Comparison of ENCODE assay signal across 16 cellular contexts in genomic region chr2:239668651-239669050, GRCh38.
"Had no signal": no experiment of that assay in that cellular context is flagged by ENCODE, and none has a peak within 500 bp of the region (broad histone marks: within the 10 kb centered on the region; RNA-seq: fewer than 3 reads in every experiment).

No MANE protein-coding gene starts in this region.

- H3K9me3 Mint-ChIP-seq: dendritic cell treated with granulocyte-macrophage colony-stimulating factor and Interleukin-4, amounts not matched to agents 40 ng/mL and 50 ng/mL, for 4 days; immature natural killer cell had no signal

- H3K4me3 ChIP-seq: lung, pancreas, smooth muscle cell had no signal

- H3K4me1 ChIP-seq: foreskin keratinocyte, pancreas had no signal

- H3K36me3 Mint-ChIP-seq: immature natural killer cell had no signal

- H3K4me3 Mint-ChIP-seq: dendritic cell treated with granulocyte-macrophage colony-stimulating factor and Interleukin-4, amounts not matched to agents 40 ng/mL and 50 ng/mL, for 4 days; immature natural killer cell had no signal

- ATAC-seq: foreskin keratinocyte, left ventricle myocardium superior, pancreas, right cardiac atrium had no signal

- DNase-seq: foreskin keratinocyte; immature natural killer cell; left ventricle myocardium superior; mesenchymal stem cell; midbrain; nucleus accumbens; pancreas; right cardiac atrium; stimulated activated CD4-positive, alpha-beta T cell treated with anti-CD3 and anti-CD28 coated beads, Interleukin-2, amount 100 ng/mL, for 48 hours; stimulated activated naive CD4-positive, alpha-beta T cell treated with Interleukin-2 at 50 U/mL for 16 hours; trophoblast cell had no signal

- H3K27ac ChIP-seq: foreskin keratinocyte, pancreas had no signal

- H3K27ac Mint-ChIP-seq: dendritic cell treated with granulocyte-macrophage colony-stimulating factor and Interleukin-4, amounts not matched to agents 40 ng/mL and 50 ng/mL, for 4 days; immature natural killer cell; progenitor cell of endocrine pancreas had no signal

- H3K9me3 ChIP-seq: pancreas had no signal

- H3K36me3 ChIP-seq: pancreas had no signal

- FAIRE-seq: keratinocyte, pancreas had no signal

- H3K4me1 Mint-ChIP-seq: immature natural killer cell had no signal

- H3K4me2 ChIP-seq: smooth muscle cell had no signal
